1 cellular context compared by ENCODE assay signal in the genomic region with DNA sequence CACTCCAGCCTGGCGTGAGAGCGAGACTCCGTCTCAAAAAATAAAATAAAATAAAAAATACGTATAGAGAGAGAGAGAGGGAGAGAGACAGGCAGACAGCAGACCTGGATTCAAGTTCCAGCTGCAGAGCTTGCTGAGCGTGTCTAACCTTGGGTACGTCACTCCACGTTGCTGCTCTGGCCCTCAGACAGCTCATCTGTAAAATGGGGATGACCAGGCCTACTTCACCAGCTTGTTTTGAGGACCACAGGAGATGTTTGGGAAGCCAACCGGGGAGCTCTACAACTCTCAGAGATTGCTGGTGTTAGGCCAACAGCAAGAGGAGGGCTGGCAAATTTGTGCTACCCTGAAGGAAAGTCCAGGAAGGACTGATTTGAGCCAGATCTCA.
TF ChIP-seq lines count a peak whose summit lies in the region.

No MANE protein-coding gene starts in this region.

TF ChIP-seq in IMR-90, 13 proteins besides CTCF, POLR2A, EP300 and RAD21 (continued from another document):
- TF ChIP-seq MXI1 (IDR thresholded peaks at IDR 0.05; ENCODE audit: borderline replicate concordance, low read depth, low read length): no peak
- no peak for TF ChIP-seq MAZ (IDR thresholded peaks at IDR 0.05; ENCODE audit: borderline replicate concordance, low read depth, low read length)
- TF ChIP-seq CEBPB (IDR thresholded peaks at IDR 0.05; ENCODE audit: low read depth, low read length): no peak
